Comparison of ENCODE assay signal across 16 cellular contexts in the genomic region with DNA sequence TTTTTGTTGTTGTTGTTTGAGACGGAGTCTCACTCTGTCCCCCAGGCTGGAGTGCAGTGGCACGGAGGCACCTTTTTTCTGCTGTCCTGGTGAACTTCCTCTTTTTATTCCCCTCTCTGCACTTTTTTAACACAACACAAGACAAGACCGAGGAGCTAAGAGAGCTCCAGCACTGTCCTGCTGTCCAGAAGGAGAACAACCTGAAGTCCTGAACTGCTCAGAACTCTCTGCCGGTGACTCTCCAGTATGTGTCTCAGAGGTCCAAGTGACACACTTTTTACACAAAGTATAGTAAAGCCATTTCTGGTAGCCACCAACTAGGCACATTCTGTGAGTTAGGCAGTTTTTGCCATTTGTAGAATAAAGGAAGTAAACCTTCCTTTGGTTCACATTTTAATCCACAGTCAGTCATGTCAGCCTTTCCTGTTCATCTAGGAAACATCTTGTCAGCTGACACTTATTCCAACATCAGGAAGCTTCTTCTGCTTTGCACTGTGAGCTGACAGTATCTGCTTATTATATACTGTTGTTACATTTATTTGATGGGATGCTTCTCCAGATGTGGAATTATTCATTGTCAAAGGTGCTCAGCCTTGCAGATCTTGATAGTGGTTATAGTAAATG. TPM values are rescaled to one million over a fixed set of nuclear protein-coding genes. Genes with fewer than 3 reads are reported as not detected.
DNase-seq lines count a peak whose midpoint lies in the region; ATAC-seq, FAIRE-seq and TF ChIP-seq lines count a peak whose summit lies in the region.
"Had no signal": no experiment of that assay in that cellular context is flagged by ENCODE, and none has a peak within 500 bp of the region (broad histone marks: within the 10 kb centered on the region; RNA-seq: fewer than 3 reads in every experiment).

No MANE protein-coding gene starts in this region.

- DNase-seq in NAMALWA (ENCODE audit: low spot score): peak; percentile 50
- DNase-seq in GM12878 (ENCODE audit: low read depth, low spot score): no peak
- DNase-seq in pons (ENCODE audit: low spot score): peak; percentile 58
- DNase-seq in mucosa of gallbladder (ENCODE audit: low spot score): no peak
- DNase-seq in SW480 (ENCODE audit: low spot score): no peak
- no peak for DNase-seq in NCI-H187 treated with DMSO at 0.1 percent for 48 hours (lab: John Stamatoyannopoulos, UW)
- DNase-seq: activated CD4-positive, alpha-beta memory T cell treated with anti-CD3 and anti-CD28 coated beads for 36 hours; C1 segment of cervical spinal cord; NCI-H1694; NCI-H510A; small intestine; stimulated activated naive CD8-positive, alpha-beta T cell treated with anti-CD3 and anti-CD28 coated beads, Interleukin-15, Interleukin-2, amounts not matched to agents 100 U/mL and 50 U/mL, for 24 hours had no signal

- no peak overlapping the region for H3K4me3 ChIP-seq in GM12878
- H3K4me3 ChIP-seq: HAP-1 had no signal

- intact Hi-C loops in GM12878 (cut with micrococcal nuclease; ENCODE audit: unreplicated experiment): no loop called here

- SMC1A ChIA-PET in GM12878 (lab: Charles Lee; ENCODE audit: uncharacterized antibody, unreplicated experiment): interaction anchor here (0.5 to 1.2 kb wide), 5 partner anchors 11 to 1050 kb away, joined by 3 to 4 read pairs (median 3); no protein-coding TSS in a partner anchor

- H3K79me2 ChIP-seq in GM12878 (ENCODE audit: control insufficient read depth, insufficient read depth, low read length): no peaks in the 10 kb centered on the region

- RAD21 ChIA-PET in GM12878 (lab: Charles Lee; ENCODE audit: unreplicated experiment): interaction anchor here (1.1 kb wide), 1 partner anchor 21 kb away, joined by 3 read pairs; no protein-coding TSS in a partner anchor

- ATAC-seq in GM19351 (IDR thresholded peaks at IDR 0.05; ENCODE audit: unreplicated experiment) (peak; percentile 23), GM12878 (peak; percentile 40)

- CTCF ChIA-PET in GM12878 (lab: Yijun Ruan, JAX): interaction anchor here (0.7 to 1.0 kb wide), 2 partner anchors 24 to 54 kb away, joined by 3 to 4 read pairs; no protein-coding TSS in a partner anchor

- H2AFZ ChIP-seq in GM12878 (ENCODE audit: control insufficient read depth, low read depth, low read length): peak overlapping the region; percentile 1

- 0 out of 2 replicates have a peak overlapping the region, but pooled peaks have one; percentile 21 for H3K4me2 ChIP-seq in GM12878 (ENCODE audit: control insufficient read depth, insufficient read depth)

- H3K9ac ChIP-seq in GM12878 (ENCODE audit: control insufficient read depth, insufficient read depth, low read length): no peak overlapping the region

- peaks cover 5% of the 10 kb centered on the region; the same call in 2 of the 3 replicates for H3K9me3 ChIP-seq in GM12878 (replicated peaks; ENCODE audit: control insufficient read depth, insufficient read depth, low read length)
- H3K9me3 ChIP-seq: HAP-1 had no signal

- POLR2A ChIA-PET in GM12878 (lab: Charles Lee): interaction anchor here (0.5 kb wide), 1 partner anchor 729 kb away, joined by 3 read pairs; no protein-coding TSS in a partner anchor

- H3K36me3 ChIP-seq in GM12878 (ENCODE audit: control insufficient read depth in 2 of 2, insufficient read depth in 2 of 2, low read length in 1 of 2): no peaks in the 10 kb centered on the region
- H3K36me3 ChIP-seq: HAP-1 had no signal

- no peak for TF ChIP-seq CTCF in GM12878 (IDR thresholded peaks at IDR 0.05 in 2 of 3, conservative IDR thresholded peaks at IDR 0.05 in 1 of 3; ENCODE audit: control insufficient read depth in 2 of 3, extremely low read depth in 1 of 3, insufficient read depth in 1 of 3, low read depth in 3 of 3, low read length in 3 of 3)

- no peak overlapping the region for H3K27ac ChIP-seq in GM12878 (ENCODE audit: control insufficient read depth, insufficient read depth)

- in situ Hi-C loops in GM12878 (cut with MboI): no loop called here

- no peak for FAIRE-seq in GM12878 (lab: Jason Lieb, UNC)
- FAIRE-seq: endometrium, RCC 7860, small intestine had no signal

- H4K20me1 ChIP-seq in GM12878 (ENCODE audit: control insufficient read depth, insufficient read depth): no peaks in the 10 kb centered on the region

- no peaks in the 10 kb centered on the region for H3K27me3 ChIP-seq in GM12878 (replicated peaks in 1 of 2; ENCODE audit: control insufficient read depth in 2 of 2, insufficient read depth in 2 of 2, low read length in 1 of 2)

- no peak for TF ChIP-seq EP300 in GM12878 (IDR thresholded peaks at IDR 0.05; ENCODE audit: borderline replicate concordance in 1 of 2, control insufficient read depth in 1 of 2, low read depth in 2 of 2, low read length in 2 of 2)

- no TSS peak for BruUV-seq in GM12878 (replicated peaks; lab: Mats Ljungman, UMichigan)

- WGBS in GM12878 (ENCODE audit: insufficient coverage, insufficient replicate concordance, low lambda C conversion rate, missing lambda C conversion rate): 35% methylated on average over 4 of the region's 4 CpGs

- H3K4me1 ChIP-seq in GM12878 (ENCODE audit: control insufficient read depth, insufficient read depth, low read length): peaks cover 24% of the 10 kb centered on the region
- H3K4me1 ChIP-seq: HAP-1 had no signal

- TF ChIP-seq RAD21 in GM12878 (IDR thresholded peaks at IDR 0.05; ENCODE audit: insufficient read depth, low read depth, low read length): no peak

- no peak for TF ChIP-seq POLR2A in GM12878 (IDR thresholded peaks at IDR 0.05; ENCODE audit: low read depth, low read length)

TF ChIP-seq in GM12878, 131 proteins besides CTCF, POLR2A, EP300 and RAD21:
- TF ChIP-seq, protein P1, sequence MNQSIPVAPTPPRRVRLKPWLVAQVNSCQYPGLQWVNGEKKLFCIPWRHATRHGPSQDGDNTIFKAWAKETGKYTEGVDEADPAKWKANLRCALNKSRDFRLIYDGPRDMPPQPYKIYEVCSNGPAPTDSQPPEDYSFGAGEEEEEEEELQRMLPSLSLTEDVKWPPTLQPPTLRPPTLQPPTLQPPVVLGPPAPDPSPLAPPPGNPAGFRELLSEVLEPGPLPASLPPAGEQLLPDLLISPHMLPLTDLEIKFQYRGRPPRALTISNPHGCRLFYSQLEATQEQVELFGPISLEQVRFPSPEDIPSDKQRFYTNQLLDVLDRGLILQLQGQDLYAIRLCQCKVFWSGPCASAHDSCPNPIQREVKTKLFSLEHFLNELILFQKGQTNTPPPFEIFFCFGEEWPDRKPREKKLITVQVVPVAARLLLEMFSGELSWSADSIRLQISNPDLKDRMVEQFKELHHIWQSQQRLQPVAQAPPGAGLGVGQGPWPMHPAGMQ (IDR thresholded peaks at IDR 0.05; ENCODE audit: borderline replicate concordance): no peak
- TF ChIP-seq PAX5 (IDR thresholded peaks at IDR 0.05; ENCODE audit: borderline replicate concordance, low read depth, low read length): no peak
- TF ChIP-seq SKIL (IDR thresholded peaks at IDR 0.05; ENCODE audit: low read depth, poor library complexity, severe bottlenecking): no peak
- no peak for TF ChIP-seq FOXK2 (IDR thresholded peaks at IDR 0.05)
- no peak for TF ChIP-seq NR2F1 (conservative IDR thresholded peaks at IDR 0.05)
- no peak for TF ChIP-seq ZZZ3 (IDR thresholded peaks at IDR 0.05; ENCODE audit: control insufficient read depth, insufficient read length, low read depth)
- no peak for TF ChIP-seq ZNF24 (IDR thresholded peaks at IDR 0.05)
- no peak for TF ChIP-seq MTA3 (IDR thresholded peaks at IDR 0.05; ENCODE audit: borderline replicate concordance, low read length)
- TF ChIP-seq NFYA (IDR thresholded peaks at IDR 0.05; ENCODE audit: borderline replicate concordance, low read depth, low read length): no peak
TF ChIP-seq in GM12878: peak in this region for 0.

RNA-seq across cellular contexts. Expression of gene TXNDC5, which starts 28.1 kb away (rescaled TPM):
- total RNA-seq in GM12878 (2013; cell fraction: nucleolus; rRNA removed): 52.5 and 54.0 TPM in 2 replicates
- total RNA-seq in GM12878 (2014; rRNA removed): 173 and 181 TPM in 2 replicates
- 128 and 143 TPM in 2 replicates for total RNA-seq in GM12878 (2014; rRNA removed; fragmentation: Illumina TruSeq; extraction: Trizol)
- 131 and 143 TPM in 2 replicates for total RNA-seq in GM12878 (2021)
- 122 TPM for polyA plus RNA-seq in GM12878 (2011; ENCODE audit: low read depth)
- 38.2 and 50.1 TPM in 2 replicates for polyA plus RNA-seq in GM12878 (2011; rRNA removed)
- polyA plus RNA-seq in GM12878 (2011; cell fraction: cytosol; rRNA removed): 47.0 and 47.9 TPM in 2 replicates
- polyA plus RNA-seq in GM12878 (2011; cell fraction: nucleus; rRNA removed): 30.6 and 39.9 TPM in 2 replicates
- 117 and 141 TPM in 2 replicates for polyA plus RNA-seq in GM12878 (2012)
- polyA plus RNA-seq in GM12878 (2014; fragmentation: Illumina TruSeq; extraction: Trizol): 135 and 145 TPM in 2 replicates
- 10 to 100 TPM; 38.1 to 46.7 TPM for polyA plus RNA-seq in GM12878 (2014; fragmentation: Nextera tagmentation; extraction: Ambion mirVana)
- 122 and 129 TPM in 2 replicates for polyA plus RNA-seq in GM12878 (2014; rRNA removed)
- polyA plus RNA-seq in GM12878 (2016; fragmentation: Nextera tagmentation; extraction: Ambion mirVana): 100 to 1,000 TPM in 1 of 2 experiments, 1 to 10 TPM in 1; 7.2 to 165 TPM
- 39.4 and 40.8 TPM in 2 replicates for polyA minus RNA-seq in GM12878 (2011; rRNA and poly(A)+ RNA removed)
- 15.0 and 18.6 TPM in 2 replicates for polyA minus RNA-seq in GM12878 (2011; cell fraction: cytosol; rRNA and poly(A)+ RNA removed)
- 9.7 and 14.4 TPM in 2 replicates for polyA minus RNA-seq in GM12878 (2011; cell fraction: nucleus; rRNA and poly(A)+ RNA removed)
- 84.8 TPM for total RNA-seq in mucosa of gallbladder

Comparison
In these comparisons a context has a peak if more than half of its experiments do, and no peak if none do; other contexts are left out.
1. DNase-seq: peak in NAMALWA (single experiment) and pons (single experiment); none in GM12878 (single experiment), mucosa of gallbladder (single experiment), SW480 (single experiment) and NCI-H187 treated with DMSO at 0.1 percent for 48 hours (single experiment).